9 cellular contexts compared by ENCODE assay signal in the genomic region with DNA sequence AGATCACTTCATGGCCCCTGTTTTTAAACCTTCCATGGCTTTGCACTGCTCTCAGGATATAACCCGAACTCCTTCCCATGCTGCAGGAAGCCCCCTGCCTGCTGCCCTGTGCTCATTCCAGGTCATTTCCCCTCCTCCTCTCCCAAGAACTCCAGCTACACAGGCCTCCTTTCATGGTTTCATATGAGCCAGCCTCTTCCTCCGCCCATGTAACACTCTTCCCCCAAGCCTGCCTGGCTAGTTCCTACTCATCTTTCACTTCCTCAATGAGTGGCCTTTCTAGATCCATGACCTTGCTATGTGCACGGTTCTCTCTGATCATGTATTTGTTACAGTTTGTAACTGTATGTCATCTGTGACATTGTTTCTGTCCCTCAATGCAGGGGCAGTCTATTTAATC. TPM values are rescaled to one million over a fixed set of nuclear protein-coding genes. Genes with fewer than 3 reads are reported as not detected.
DNase-seq lines count a peak whose midpoint lies in the region; ATAC-seq and TF ChIP-seq lines count a peak whose summit lies in the region.
"Had no signal": no experiment of that assay in that cellular context is flagged by ENCODE, and none has a peak within 500 bp of the region (broad histone marks: within the 10 kb centered on the region; RNA-seq: fewer than 3 reads in every experiment).

No MANE protein-coding gene starts in this region.

- peaks cover 4% of the 10 kb centered on the region for H3K36me3 Mint-ChIP-seq in natural killer cell treated with Interleukin-12 subunit alpha and Interleukin-12 subunit beta and Interleukin-15 and Interleukin-18, amount 100 ng/mL, for 72 hours
- H3K36me3 Mint-ChIP-seq in natural killer cell (no peaks in the 10 kb centered on the region), T-cell (no peaks in the 10 kb centered on the region)
- H3K36me3 Mint-ChIP-seq in activated T-helper 17 cell treated with anti-CD3 and anti-CD28 coated beads, Interleukin-2, amount 50 U/mL, for 72 hours (ENCODE audit: low read depth) = no peaks in the 10 kb centered on the region
- H3K36me3 Mint-ChIP-seq: activated naive CD4-positive, alpha-beta T cell treated with anti-CD3 and anti-CD28 coated beads, Interleukin-2, amount 50 U/mL, for 72 hours had no signal

- no peaks in the 10 kb centered on the region for H3K9me3 ChIP-seq in upper lobe of right lung

- no peaks in the 10 kb centered on the region for H3K27me3 ChIP-seq in upper lobe of right lung

- DNase-seq in natural killer cell treated with Interleukin-12 subunit alpha and Interleukin-12 subunit beta and Interleukin-15 and Interleukin-18, amount 100 ng/mL, for 72 hours (ENCODE audit: low spot score) = no peak
- DNase-seq in natural killer cell (no peak), upper lobe of right lung (no peak), T-cell (no peak), AG08396 (ENCODE audit: low spot score) (no peak), NCI-H2029 (lab: John Stamatoyannopoulos, UW) (no peak)

- H3K36me3 ChIP-seq in upper lobe of right lung = no peaks in the 10 kb centered on the region

- ATAC-seq in natural killer cell treated with Interleukin-12 subunit alpha and Interleukin-12 subunit beta and Interleukin-15 and Interleukin-18, amount 100 ng/mL, for 72 hours = no peak
- no peak for ATAC-seq in natural killer cell
- peak; percentile 22 for ATAC-seq in HG03108 (IDR thresholded peaks at IDR 0.05; ENCODE audit: unreplicated experiment)
- peak; percentile 25 for ATAC-seq in activated T-helper 17 cell treated with anti-CD3 and anti-CD28 coated beads, Interleukin-2, amount 50 U/mL, for 72 hours (replicated peaks)
- peak; percentile 65 for ATAC-seq in upper lobe of right lung
- no peak for ATAC-seq in T-cell (replicated peaks in 1 of 4)
- ATAC-seq: activated naive CD4-positive, alpha-beta T cell treated with anti-CD3 and anti-CD28 coated beads, Interleukin-2, amount 50 U/mL, for 72 hours had no signal

- H3K4me1 ChIP-seq in upper lobe of right lung = peaks cover 4% of the 10 kb centered on the region

- H3K27ac ChIP-seq in upper lobe of right lung = no peak overlapping the region

- no peak overlapping the region for H3K4me3 ChIP-seq in upper lobe of right lung

- POLR2A ChIA-PET in T-cell (lab: Charles Lee) = no interaction called here

- intact Hi-C loops in natural killer cell (cut with micrococcal nuclease) = no loop called here
- intact Hi-C loops in upper lobe of right lung (cut with DNase I) = no loop called here

- H3K9me3 Mint-ChIP-seq in natural killer cell treated with Interleukin-12 subunit alpha and Interleukin-12 subunit beta and Interleukin-15 and Interleukin-18, amount 100 ng/mL, for 72 hours = no peaks in the 10 kb centered on the region
- no peaks in the 10 kb centered on the region for H3K9me3 Mint-ChIP-seq in natural killer cell
- no peaks in the 10 kb centered on the region for H3K9me3 Mint-ChIP-seq in activated T-helper 17 cell treated with anti-CD3 and anti-CD28 coated beads, Interleukin-2, amount 50 U/mL, for 72 hours
- no peaks in the 10 kb centered on the region for H3K9me3 Mint-ChIP-seq in T-cell
- H3K9me3 Mint-ChIP-seq: activated naive CD4-positive, alpha-beta T cell treated with anti-CD3 and anti-CD28 coated beads, Interleukin-2, amount 50 U/mL, for 72 hours had no signal

- CTCF ChIA-PET in T-cell (lab: Charles Lee) = no interaction called here

- H3K4me3 Mint-ChIP-seq in natural killer cell treated with Interleukin-12 subunit alpha and Interleukin-12 subunit beta and Interleukin-15 and Interleukin-18, amount 100 ng/mL, for 72 hours = no peak overlapping the region
- H3K4me3 Mint-ChIP-seq in natural killer cell (no peak overlapping the region), T-cell (no peak overlapping the region)
- H3K4me3 Mint-ChIP-seq in activated T-helper 17 cell treated with anti-CD3 and anti-CD28 coated beads, Interleukin-2, amount 50 U/mL, for 72 hours = no peak overlapping the region

- peaks cover 33 to 44% of the 10 kb centered on the region in 2 donors for H3K4me1 Mint-ChIP-seq in natural killer cell treated with Interleukin-12 subunit alpha and Interleukin-12 subunit beta and Interleukin-15 and Interleukin-18, amount 100 ng/mL, for 72 hours (ENCODE audit: low read depth in 2 of 2)
- H3K4me1 Mint-ChIP-seq in natural killer cell (peaks cover 5 to 9% of the 10 kb centered on the region in 2 donors), T-cell (peaks cover 20 to 41% (median 26%) of the 10 kb centered on the region in 3 donors)
- H3K4me1 Mint-ChIP-seq in activated T-helper 17 cell treated with anti-CD3 and anti-CD28 coated beads, Interleukin-2, amount 50 U/mL, for 72 hours = peaks cover 15% of the 10 kb centered on the region

- peaks cover 11 to 13% of the 10 kb centered on the region in 2 donors for H3K27me3 Mint-ChIP-seq in natural killer cell treated with Interleukin-12 subunit alpha and Interleukin-12 subunit beta and Interleukin-15 and Interleukin-18, amount 100 ng/mL, for 72 hours
- peaks cover 9 to 10% of the 10 kb centered on the region in 2 donors for H3K27me3 Mint-ChIP-seq in natural killer cell (ENCODE audit: low read depth in 2 of 2)
- no peaks in the 10 kb centered on the region for H3K27me3 Mint-ChIP-seq in activated T-helper 17 cell treated with anti-CD3 and anti-CD28 coated beads, Interleukin-2, amount 50 U/mL, for 72 hours
- peaks cover 0 to 2% of the 10 kb centered on the region in 2 donors for H3K27me3 Mint-ChIP-seq in T-cell

- peak overlapping the region; percentile 18 to 67 for H3K27ac Mint-ChIP-seq in natural killer cell treated with Interleukin-12 subunit alpha and Interleukin-12 subunit beta and Interleukin-15 and Interleukin-18, amount 100 ng/mL, for 72 hours
- H3K27ac Mint-ChIP-seq in natural killer cell (no peak overlapping the region), T-cell (peak overlapping the region in 1 of 2 donors; percentile 25)
- H3K27ac Mint-ChIP-seq in activated T-helper 17 cell treated with anti-CD3 and anti-CD28 coated beads, Interleukin-2, amount 50 U/mL, for 72 hours = peak overlapping the region; percentile 42
- H3K27ac Mint-ChIP-seq: activated naive CD4-positive, alpha-beta T cell treated with anti-CD3 and anti-CD28 coated beads, Interleukin-2, amount 50 U/mL, for 72 hours had no signal

- TF ChIP-seq CTCF in natural killer cell (IDR thresholded peaks at IDR 0.05) (no peak), upper lobe of right lung (IDR thresholded peaks at IDR 0.05) (no peak)

RNA-seq across cellular contexts. Expression of gene NCF2, which starts 3.1 kb away (rescaled TPM):
- 10 to 100 TPM in 1 of 2 donors, 1 to 10 TPM in 1; 5.4 to 20.5 TPM for total RNA-seq in natural killer cell treated with Interleukin-12 subunit alpha and Interleukin-12 subunit beta and Interleukin-15 and Interleukin-18, amount 100 ng/mL, for 72 hours
- total RNA-seq in natural killer cell = 10 to 100 TPM; 10.4 to 21.7 (median 14.8) TPM
- total RNA-seq in activated T-helper 17 cell treated with anti-CD3 and anti-CD28 coated beads, Interleukin-2, amount 50 U/mL, for 72 hours = 10 to 100 TPM in 1 of 2 donors, 1 to 10 TPM in 1; 4.4 to 18.7 TPM
- 144 TPM for total RNA-seq in upper lobe of right lung
- total RNA-seq in T-cell = 1 to 10 TPM; 2.9 to 8.7 (median 4.0) TPM

RNA-seq across cellular contexts. Expression of gene ARPC5, which starts 42.2 kb away (rescaled TPM):
- 100 to 1,000 TPM; 120 to 221 TPM for total RNA-seq in natural killer cell treated with Interleukin-12 subunit alpha and Interleukin-12 subunit beta and Interleukin-15 and Interleukin-18, amount 100 ng/mL, for 72 hours
- total RNA-seq in natural killer cell = 100 to 1,000 TPM; 103 to 120 (median 113) TPM
- total RNA-seq in activated T-helper 17 cell treated with anti-CD3 and anti-CD28 coated beads, Interleukin-2, amount 50 U/mL, for 72 hours = 100 to 1,000 TPM; 130 to 164 TPM
- total RNA-seq in upper lobe of right lung = 181 TPM
- total RNA-seq in T-cell = 100 to 1,000 TPM in 3 of 5 donors, 10 to 100 TPM in 2; 69.8 to 116 (median 106) TPM

RNA-seq across cellular contexts. Expression of gene APOBEC4, which starts 59.8 kb away (rescaled TPM):
- not detected for total RNA-seq in natural killer cell treated with Interleukin-12 subunit alpha and Interleukin-12 subunit beta and Interleukin-15 and Interleukin-18, amount 100 ng/mL, for 72 hours
- total RNA-seq in natural killer cell = not detected
- total RNA-seq in activated T-helper 17 cell treated with anti-CD3 and anti-CD28 coated beads, Interleukin-2, amount 50 U/mL, for 72 hours = not detected
- not detected for total RNA-seq in upper lobe of right lung
- not detected for total RNA-seq in T-cell
- total RNA-seq: activated naive CD4-positive, alpha-beta T cell treated with anti-CD3 and anti-CD28 coated beads, Interleukin-2, amount 50 U/mL, for 72 hours had no signal

Comparison
In these comparisons a context has a peak if more than half of its experiments do, and no peak if none do; other contexts are left out.
1. H3K27ac Mint-ChIP-seq: peak in natural killer cell treated with Interleukin-12 subunit alpha and Interleukin-12 subunit beta and Interleukin-15 and Interleukin-18, amount 100 ng/mL, for 72 hours (2 of 2) and activated T-helper 17 cell treated with anti-CD3 and anti-CD28 coated beads, Interleukin-2, amount 50 U/mL, for 72 hours (single experiment); none in natural killer cell (0 of 2).
2. ATAC-seq: peak in HG03108 (single experiment), activated T-helper 17 cell treated with anti-CD3 and anti-CD28 coated beads, Interleukin-2, amount 50 U/mL, for 72 hours (single experiment) and upper lobe of right lung (single experiment); none in natural killer cell treated with Interleukin-12 subunit alpha and Interleukin-12 subunit beta and Interleukin-15 and Interleukin-18, amount 100 ng/mL, for 72 hours (0 of 2), natural killer cell (0 of 3) and T-cell (0 of 4).